1 cellular context compared by ENCODE assay signal in the genomic region with DNA sequence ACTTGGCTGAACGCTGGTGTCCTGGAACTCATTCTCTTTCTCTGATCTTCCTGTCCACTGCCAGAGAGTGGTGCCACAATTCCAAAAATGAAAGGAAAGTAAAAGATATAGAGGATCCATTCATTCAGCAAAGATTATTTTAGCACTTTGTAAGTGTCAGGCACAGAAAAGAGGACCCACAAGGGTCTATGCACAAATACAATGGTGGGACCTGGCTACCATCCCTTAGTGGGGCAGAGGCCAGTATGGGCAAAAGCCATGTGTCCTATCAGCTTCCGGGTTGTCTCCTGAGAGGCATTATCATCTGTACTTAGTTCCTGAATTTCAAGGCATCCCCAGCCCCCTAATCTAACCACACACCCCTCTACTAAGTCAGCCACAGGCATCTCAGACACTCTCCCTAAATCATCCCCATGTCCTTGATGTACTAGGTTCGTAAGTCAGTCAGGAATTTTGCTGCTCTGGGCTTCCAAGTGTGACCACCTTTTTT.
A peak's percentile ranks its signal among the peaks of the same experiment; 100 is the strongest.
TF ChIP-seq lines count a peak whose summit lies in the region.

No MANE protein-coding gene starts in this region.

TF ChIP-seq in HepG2, 621 proteins besides CTCF, POLR2A, EP300 and RAD21:
- TF ChIP-seq MAX (IDR thresholded peaks at IDR 0.05), result 0 out of 2 replicates have a peak, but pooled peaks have one; percentile 15
- TF ChIP-seq RXRB (CRISPR knock-in tag; IDR thresholded peaks at IDR 0.05; ENCODE audit: borderline replicate concordance), result peak; percentile 45; the same call in 1 of the 2 replicates
- peak; percentile 47; the same call in 1 of the 2 replicates for TF ChIP-seq ELF1 (CRISPR knock-in tag; IDR thresholded peaks at IDR 0.05)
- TF ChIP-seq NCOA2 (CRISPR knock-in tag; IDR thresholded peaks at IDR 0.05), result no peak
- no peak for TF ChIP-seq PITX1 (CRISPR knock-in tag; IDR thresholded peaks at IDR 0.05)
- TF ChIP-seq ZNF616 (CRISPR knock-in tag; IDR thresholded peaks at IDR 0.05; ENCODE audit: low read depth), result no peak
- TF ChIP-seq SAP130 (CRISPR knock-in tag; IDR thresholded peaks at IDR 0.05; ENCODE audit: low read depth), result peak; percentile 27; the same call in 1 of the 2 replicates
- 0 out of 2 replicates have a peak, but pooled peaks have one; percentile 22 for TF ChIP-seq ZNF788 (CRISPR knock-in tag; IDR thresholded peaks at IDR 0.05; ENCODE audit: borderline replicate concordance)
